Comparison of ENCODE assay signal across 1 cellular context in the genomic region with DNA sequence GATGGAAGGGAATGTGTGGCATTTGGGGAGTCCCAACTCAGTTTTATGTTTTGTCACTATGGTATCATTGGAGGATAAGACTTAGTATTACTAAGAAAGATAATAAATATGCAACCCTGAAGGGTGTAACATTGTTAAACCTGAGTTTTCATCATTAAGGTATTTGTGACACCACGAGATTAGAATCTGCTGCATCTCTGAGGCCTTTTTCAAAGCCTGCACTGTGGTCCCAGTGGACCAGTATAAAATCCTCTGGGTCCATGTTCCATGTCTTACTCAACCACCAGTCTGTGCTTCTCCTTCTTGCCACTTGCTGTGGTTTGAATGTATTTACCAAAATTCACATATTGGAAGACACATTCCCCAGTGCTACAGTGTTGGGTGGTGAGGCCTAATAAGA.
TF ChIP-seq lines count a peak whose summit lies in the region.

No MANE protein-coding gene starts in this region.

TF ChIP-seq in GM23338, 12 proteins besides CTCF, POLR2A, EP300 and RAD21 (continued from another document):
- TF ChIP-seq, protein P1, sequence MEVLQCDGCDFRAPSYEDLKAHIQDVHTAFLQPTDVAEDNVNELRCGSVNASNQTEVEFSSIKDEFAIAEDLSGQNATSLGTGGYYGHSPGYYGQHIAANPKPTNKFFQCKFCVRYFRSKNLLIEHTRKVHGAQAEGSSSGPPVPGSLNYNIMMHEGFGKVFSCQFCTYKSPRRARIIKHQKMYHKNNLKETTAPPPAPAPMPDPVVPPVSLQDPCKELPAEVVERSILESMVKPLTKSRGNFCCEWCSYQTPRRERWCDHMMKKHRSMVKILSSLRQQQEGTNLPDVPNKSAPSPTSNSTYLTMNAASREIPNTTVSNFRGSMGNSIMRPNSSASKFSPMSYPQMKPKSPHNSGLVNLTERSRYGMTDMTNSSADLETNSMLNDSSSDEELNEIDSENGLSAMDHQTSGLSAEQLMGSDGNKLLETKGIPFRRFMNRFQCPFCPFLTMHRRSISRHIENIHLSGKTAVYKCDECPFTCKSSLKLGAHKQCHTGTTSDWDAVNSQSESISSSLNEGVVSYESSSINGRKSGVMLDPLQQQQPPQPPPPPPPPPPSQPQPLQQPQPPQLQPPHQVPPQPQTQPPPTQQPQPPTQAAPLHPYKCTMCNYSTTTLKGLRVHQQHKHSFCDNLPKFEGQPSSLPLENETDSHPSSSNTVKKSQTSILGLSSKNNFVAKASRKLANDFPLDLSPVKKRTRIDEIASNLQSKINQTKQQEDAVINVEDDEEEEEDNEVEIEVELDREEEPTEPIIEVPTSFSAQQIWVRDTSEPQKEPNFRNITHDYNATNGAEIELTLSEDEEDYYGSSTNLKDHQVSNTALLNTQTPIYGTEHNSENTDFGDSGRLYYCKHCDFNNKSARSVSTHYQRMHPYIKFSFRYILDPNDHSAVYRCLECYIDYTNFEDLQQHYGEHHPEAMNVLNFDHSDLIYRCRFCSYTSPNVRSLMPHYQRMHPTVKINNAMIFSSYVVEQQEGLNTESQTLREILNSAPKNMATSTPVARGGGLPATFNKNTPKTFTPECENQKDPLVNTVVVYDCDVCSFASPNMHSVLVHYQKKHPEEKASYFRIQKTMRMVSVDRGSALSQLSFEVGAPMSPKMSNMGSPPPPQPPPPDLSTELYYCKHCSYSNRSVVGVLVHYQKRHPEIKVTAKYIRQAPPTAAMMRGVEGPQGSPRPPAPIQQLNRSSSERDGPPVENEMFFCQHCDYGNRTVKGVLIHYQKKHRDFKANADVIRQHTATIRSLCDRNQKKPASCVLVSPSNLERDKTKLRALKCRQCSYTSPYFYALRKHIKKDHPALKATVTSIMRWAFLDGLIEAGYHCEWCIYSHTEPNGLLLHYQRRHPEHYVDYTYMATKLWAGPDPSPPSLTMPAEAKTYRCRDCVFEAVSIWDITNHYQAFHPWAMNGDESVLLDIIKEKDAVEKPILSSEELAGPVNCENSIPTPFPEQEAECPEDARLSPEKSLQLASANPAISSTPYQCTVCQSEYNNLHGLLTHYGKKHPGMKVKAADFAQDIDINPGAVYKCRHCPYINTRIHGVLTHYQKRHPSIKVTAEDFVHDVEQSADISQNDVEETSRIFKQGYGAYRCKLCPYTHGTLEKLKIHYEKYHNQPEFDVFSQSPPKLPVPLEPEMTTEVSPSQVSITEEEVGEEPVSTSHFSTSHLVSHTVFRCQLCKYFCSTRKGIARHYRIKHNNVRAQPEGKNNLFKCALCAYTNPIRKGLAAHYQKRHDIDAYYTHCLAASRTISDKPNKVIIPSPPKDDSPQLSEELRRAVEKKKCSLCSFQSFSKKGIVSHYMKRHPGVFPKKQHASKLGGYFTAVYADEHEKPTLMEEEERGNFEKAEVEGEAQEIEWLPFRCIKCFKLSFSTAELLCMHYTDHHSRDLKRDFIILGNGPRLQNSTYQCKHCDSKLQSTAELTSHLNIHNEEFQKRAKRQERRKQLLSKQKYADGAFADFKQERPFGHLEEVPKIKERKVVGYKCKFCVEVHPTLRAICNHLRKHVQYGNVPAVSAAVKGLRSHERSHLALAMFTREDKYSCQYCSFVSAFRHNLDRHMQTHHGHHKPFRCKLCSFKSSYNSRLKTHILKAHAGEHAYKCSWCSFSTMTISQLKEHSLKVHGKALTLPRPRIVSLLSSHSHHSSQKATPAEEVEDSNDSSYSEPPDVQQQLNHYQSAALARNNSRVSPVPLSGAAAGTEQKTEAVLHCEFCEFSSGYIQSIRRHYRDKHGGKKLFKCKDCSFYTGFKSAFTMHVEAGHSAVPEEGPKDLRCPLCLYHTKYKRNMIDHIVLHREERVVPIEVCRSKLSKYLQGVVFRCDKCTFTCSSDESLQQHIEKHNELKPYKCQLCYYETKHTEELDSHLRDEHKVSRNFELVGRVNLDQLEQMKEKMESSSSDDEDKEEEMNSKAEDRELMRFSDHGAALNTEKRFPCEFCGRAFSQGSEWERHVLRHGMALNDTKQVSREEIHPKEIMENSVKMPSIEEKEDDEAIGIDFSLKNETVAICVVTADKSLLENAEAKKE (CRISPR knock-in tag; IDR thresholded peaks at IDR 0.05): no peak
